In genomic region chr19:3732108-3732507, GRCh38 we compare ENCODE assay signal across 27 cellular contexts. TPM values are rescaled to one million over a fixed set of nuclear protein-coding genes. Genes with fewer than 3 reads are reported as not detected.
"Had no signal": no experiment of that assay in that cellular context is flagged by ENCODE, and none has a peak within 500 bp of the region (broad histone marks: within the 10 kb centered on the region; RNA-seq: fewer than 3 reads in every experiment).

No MANE protein-coding gene starts in this region.

- H3K4me1 Mint-ChIP-seq: activated naive CD4-positive, alpha-beta T cell treated with anti-CD3 and anti-CD28 coated beads, Interleukin-2, amount 50 U/mL, for 24 hours had no signal

- H3K36me3 ChIP-seq: SJCRH30 had no signal

- H3K27me3 ChIP-seq: Peyer's patch, SJCRH30 had no signal

- H3K27me3 Mint-ChIP-seq: activated naive CD4-positive, alpha-beta T cell treated with anti-CD3 and anti-CD28 coated beads, Interleukin-2, amount 50 U/mL, for 24 hours had no signal

- H3K4me3 Mint-ChIP-seq: activated CD8-positive, alpha-beta T cell treated with anti-CD3 and anti-CD28 coated beads, Interleukin-2, amount 10 ng/mL, durations not matched to agents 7 days and 5 days; activated naive CD4-positive, alpha-beta T cell treated with anti-CD3 and anti-CD28 coated beads, Interleukin-2, amount 50 U/mL, for 24 hours; T-helper 2 cell treated with Interferon-gamma antibody and Interleukin-4, amounts not matched to agents 5 μg/mL and 100 μg/mL, for 36 hours had no signal

- H3K4me2 ChIP-seq: SK-N-SH had no signal

- H3K9me3 ChIP-seq: Peyer's patch, SJCRH30, SK-N-SH had no signal

- DNase-seq: activated CD4-positive, alpha-beta T cell treated with anti-CD3 and anti-CD28 coated beads for 48 hours; activated CD4-positive, alpha-beta T cell treated with anti-CD3 and anti-CD28 coated beads, Interleukin-2, amount 50 U/mL, for 4 hours; activated CD4-positive, CD25-positive, alpha-beta regulatory T cell treated with anti-CD3 and anti-CD28 coated beads, Interleukin-2, amount 50 U/mL, for 72 hours; activated CD8-positive, alpha-beta memory T cell treated with anti-CD3 and anti-CD28 coated beads, Interleukin-2, amount 50 U/mL, for 48 hours; activated CD8-positive, alpha-beta T cell treated with anti-CD3 and anti-CD28 coated beads, Interleukin-2, amount 10 ng/mL, durations not matched to agents 7 days and 5 days; activated T-cell treated with anti-CD3 and anti-CD28 coated beads, Interleukin-2, amount 50 U/mL, for 1 hour; aorta; central memory CD4-positive, alpha-beta T cell; Karpas-422; MM.1S; NCI-H1417; NCI-H1930; NCI-H2107; NCI-H2171 treated with DMSO at 0.1 percent for 48 hours; NCI-H226; NCI-H526 treated with DMSO at 0.1 percent for 48 hours; NK-92 treated with Interleukin-12 subunit alpha and Interleukin-12 subunit beta, amount 100 ng/mL, for 24 hours; Peyer's patch; Right ventricle myocardium superior; SJCRH30; SK-N-SH; T-helper 1 cell had no signal

- H3K4me3 ChIP-seq: Peyer's patch, SJCRH30 had no signal

- H3K27ac Mint-ChIP-seq: activated CD8-positive, alpha-beta T cell treated with anti-CD3 and anti-CD28 coated beads, Interleukin-2, amount 10 ng/mL, durations not matched to agents 7 days and 5 days; activated naive CD4-positive, alpha-beta T cell treated with anti-CD3 and anti-CD28 coated beads, Interleukin-2, amount 50 U/mL, for 24 hours; T-helper 2 cell treated with Interferon-gamma antibody and Interleukin-4, amounts not matched to agents 5 μg/mL and 100 μg/mL, for 36 hours had no signal

- ATAC-seq: activated CD8-positive, alpha-beta T cell treated with anti-CD3 and anti-CD28 coated beads, Interleukin-2, amount 10 ng/mL, durations not matched to agents 7 days and 5 days had no signal

- H3K9me3 Mint-ChIP-seq: activated naive CD4-positive, alpha-beta T cell treated with anti-CD3 and anti-CD28 coated beads, Interleukin-2, amount 50 U/mL, for 24 hours; T-helper 2 cell treated with Interferon-gamma antibody and Interleukin-4, amounts not matched to agents 5 μg/mL and 100 μg/mL, for 36 hours had no signal

- H3K4me1 ChIP-seq: Peyer's patch, SJCRH30 had no signal

- H3K27ac ChIP-seq: Peyer's patch, RWPE1, SJCRH30 had no signal

- H3K9ac ChIP-seq: SK-N-SH had no signal

RNA-seq across cellular contexts. Expression of gene TJP3, which starts 23.9 kb away (rescaled TPM):
- total RNA-seq: Right ventricle myocardium superior, SJCRH30 had no signal

RNA-seq across cellular contexts. Expression of gene RAX2, which starts 39.9 kb away (rescaled TPM):
- total RNA-seq: activated CD8-positive, alpha-beta T cell treated with anti-CD3 and anti-CD28 coated beads, Interleukin-2, amount 10 ng/mL, durations not matched to agents 7 days and 5 days; aorta; bronchial epithelial cell; NCI-H460; Peyer's patch; Right ventricle myocardium superior; SJCRH30 had no signal
- polyA plus RNA-seq: aorta, SK-N-SH had no signal
